Comparison of ENCODE assay signal across 25 cellular contexts in genomic region chr22:36135306-36135705, GRCh38. TPM values are rescaled to one million over a fixed set of nuclear protein-coding genes. Genes with fewer than 3 reads are reported as not detected.
"Had no signal": no experiment of that assay in that cellular context is flagged by ENCODE, and none has a peak within 500 bp of the region (broad histone marks: within the 10 kb centered on the region; RNA-seq: fewer than 3 reads in every experiment).

No MANE protein-coding gene starts in this region.

- H3K9me3 ChIP-seq: left ventricle myocardium inferior, mucosa of descending colon, ovary, right atrium auricular region, right lobe of liver, suprapubic skin, thoracic aorta, tibial artery, uterus had no signal

- H3K27ac ChIP-seq: left ventricle myocardium inferior, ovary, right lobe of liver, suprapubic skin, thoracic aorta, tibial artery, uterus had no signal

- H3K36me3 Mint-ChIP-seq: natural killer cell treated with Interleukin-12 subunit alpha and Interleukin-12 subunit beta and Interleukin-15 and Interleukin-18, amount 100 ng/mL, for 72 hours; type B pancreatic cell had no signal

- H3K9me3 Mint-ChIP-seq: immature natural killer cell; memory B cell; naive thymus-derived CD4-positive, alpha-beta T cell; natural killer cell treated with Interleukin-12 subunit alpha and Interleukin-12 subunit beta and Interleukin-15 and Interleukin-18, amount 100 ng/mL, for 72 hours; stimulated activated naive CD8-positive, alpha-beta T cell treated with anti-CD3 and anti-CD28 coated beads, Interleukin-15, Interleukin-2, amounts not matched to agents 100 ng/mL and 50 ng/mL, for 24 hours; type B pancreatic cell had no signal

- H3K27ac Mint-ChIP-seq: immature natural killer cell; memory B cell; naive thymus-derived CD4-positive, alpha-beta T cell; progenitor cell of endocrine pancreas; stimulated activated naive CD8-positive, alpha-beta T cell treated with anti-CD3 and anti-CD28 coated beads, Interleukin-15, Interleukin-2, amounts not matched to agents 100 ng/mL and 50 ng/mL, for 24 hours; type B pancreatic cell had no signal

- H3K4me1 Mint-ChIP-seq: immature natural killer cell, memory B cell had no signal

- H3K27me3 ChIP-seq: ovary, right atrium auricular region, right lobe of liver, suprapubic skin, tibial artery, uterus had no signal

- H3K36me3 ChIP-seq: ovary, right atrium auricular region, right lobe of liver, suprapubic skin, uterus had no signal

- H3K4me1 ChIP-seq: left ventricle myocardium inferior, right atrium auricular region, right lobe of liver, tibial artery, uterus had no signal

- H3K4me3 ChIP-seq: left ventricle myocardium inferior, mucosa of descending colon, ovary, right atrium auricular region, right lobe of liver, smooth muscle cell, suprapubic skin, thoracic aorta, tibial artery, uterus had no signal

- FAIRE-seq: islet of Langerhans, kidney had no signal

- H3K4me3 Mint-ChIP-seq: immature natural killer cell; memory B cell; naive thymus-derived CD4-positive, alpha-beta T cell; natural killer cell treated with Interleukin-12 subunit alpha and Interleukin-12 subunit beta and Interleukin-15 and Interleukin-18, amount 100 ng/mL, for 72 hours; stimulated activated naive CD8-positive, alpha-beta T cell treated with anti-CD3 and anti-CD28 coated beads, Interleukin-15, Interleukin-2, amounts not matched to agents 100 ng/mL and 50 ng/mL, for 24 hours; type B pancreatic cell had no signal

- ATAC-seq: left colon; mucosa of descending colon; naive thymus-derived CD4-positive, alpha-beta T cell; natural killer cell treated with Interleukin-12 subunit alpha and Interleukin-12 subunit beta and Interleukin-15 and Interleukin-18, amount 100 ng/mL, for 72 hours; right lobe of liver had no signal

- H3K27me3 Mint-ChIP-seq: natural killer cell treated with Interleukin-12 subunit alpha and Interleukin-12 subunit beta and Interleukin-15 and Interleukin-18, amount 100 ng/mL, for 72 hours; stimulated activated naive CD8-positive, alpha-beta T cell treated with anti-CD3 and anti-CD28 coated beads, Interleukin-15, Interleukin-2, amounts not matched to agents 100 ng/mL and 50 ng/mL, for 24 hours had no signal

- DNase-seq: hippocampal formation; immature natural killer cell; kidney; left colon; left ventricle myocardium inferior; midbrain; mucosa of descending colon; naive thymus-derived CD4-positive, alpha-beta T cell; ovary; right lobe of liver; stimulated activated CD4-positive, alpha-beta T cell treated with anti-CD3 and anti-CD28 coated beads, Interleukin-1b, Interleukin-23, amount 100 ng/mL, for 48 hours; stimulated activated CD4-positive, alpha-beta T cell treated with anti-CD3 and anti-CD28 coated beads, Interleukin-2, amount 100 ng/mL, for 48 hours; stimulated activated naive CD4-positive, alpha-beta T cell; tibial artery; uterus had no signal

RNA-seq across cellular contexts. Expression of gene APOL3, which starts 25.2 kb away (rescaled TPM):
- total RNA-seq: progenitor cell of endocrine pancreas had no signal
